Comparison of ENCODE assay signal across 11 cellular contexts in the genomic region with DNA sequence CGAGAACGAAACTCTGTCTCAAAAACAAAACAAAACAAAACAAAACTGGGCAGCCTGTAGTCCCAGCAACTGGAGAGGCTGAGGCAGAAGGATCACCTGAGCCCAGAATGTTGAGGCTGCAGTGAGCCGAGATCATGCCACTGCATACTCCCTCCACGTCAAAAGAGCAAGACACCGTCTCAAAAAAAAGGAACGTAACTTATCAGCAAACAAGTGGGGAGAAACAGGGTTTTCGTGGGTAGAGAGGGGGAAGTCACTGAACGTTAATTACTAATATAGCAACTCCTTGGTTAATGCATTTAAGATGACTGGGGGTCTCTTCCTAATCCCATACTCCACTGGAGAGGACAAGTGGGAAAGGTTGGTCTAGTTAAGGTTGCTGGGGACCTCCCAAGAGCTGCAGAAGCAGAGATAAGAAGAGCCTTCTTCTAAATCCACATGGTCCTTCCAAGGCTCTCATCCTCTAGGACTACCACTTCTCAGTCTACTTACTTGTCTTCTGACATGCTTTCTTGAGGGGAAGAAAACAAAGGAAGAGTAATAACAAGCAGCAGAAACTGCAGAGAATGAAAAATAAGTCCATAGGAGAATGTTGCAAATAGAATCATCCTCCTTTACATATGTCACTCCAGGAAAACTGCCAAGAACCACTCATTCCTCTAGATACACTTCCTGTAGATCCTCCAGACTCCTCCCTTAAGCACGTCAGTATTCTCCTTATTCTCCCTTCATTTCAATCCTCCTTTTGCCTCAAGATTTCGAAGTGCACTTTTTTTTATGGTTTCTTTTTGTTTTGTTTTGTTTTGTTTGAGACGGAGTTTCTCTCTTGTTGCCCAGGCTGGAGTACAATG. TPM values are rescaled to one million over a fixed set of nuclear protein-coding genes. Genes with fewer than 3 reads are reported as not detected.
DNase-seq lines count a peak whose midpoint lies in the region; ATAC-seq and TF ChIP-seq lines count a peak whose summit lies in the region.
"Had no signal": no experiment of that assay in that cellular context is flagged by ENCODE, and none has a peak within 500 bp of the region (broad histone marks: within the 10 kb centered on the region; RNA-seq: fewer than 3 reads in every experiment).

No MANE protein-coding gene starts in this region.

- H3K79me2 ChIP-seq in osteoblast (ENCODE audit: insufficient read depth, low read length): peaks cover 100% of the 10 kb centered on the region

- H3K4me1 ChIP-seq in osteoblast (ENCODE audit: insufficient read depth, low read length): peaks cover 32% of the 10 kb centered on the region
- peaks cover 0 to 11% of the 10 kb centered on the region in 2 donors for H3K4me1 ChIP-seq in ascending aorta

- H3K4me2 ChIP-seq in osteoblast (ENCODE audit: insufficient read depth, low read length): peak overlapping the region; percentile 43

- H3K9me3 ChIP-seq in osteoblast (ENCODE audit: low read depth, low read length) (no peaks in the 10 kb centered on the region), ascending aorta (no peaks in the 10 kb centered on the region)
- H3K9me3 ChIP-seq: SJCRH30 had no signal

- TF ChIP-seq POLR2A in NB4 (IDR thresholded peaks at IDR 0.05; ENCODE audit: extremely low read depth, insufficient read length): no peak

- in situ Hi-C loops in brain microvascular endothelial cell (cut with HindIII; ENCODE audit: low pct_ligation_motif_present, low sequenced_read_pairs): loop anchor here (25.0 kb wide), 2 partner anchors 165 to 265 kb away; no protein-coding TSS in a partner anchor

- ATAC-seq in HG03432 (IDR thresholded peaks at IDR 0.05; ENCODE audit: unreplicated experiment): no peak

- no peak for DNase-seq in GM06990 (ENCODE audit: extremely low read depth, insufficient read length)
- peak; percentile 50 for DNase-seq in NB4 (ENCODE audit: low read depth)
- peak; percentile 83 for DNase-seq in brain microvascular endothelial cell
- peak; percentile 86 for DNase-seq in osteoblast (ENCODE audit: insufficient read length, low spot score, missing footprints)
- no peak for DNase-seq in NCI-H748 (lab: John Stamatoyannopoulos, UW; ENCODE audit: unreplicated experiment)
- no peak for DNase-seq in ascending aorta (ENCODE audit: low spot score in 2 of 2)
- no peak for DNase-seq in NCI-H1417 treated with DMSO at 0.1 percent for 48 hours (lab: John Stamatoyannopoulos, UW)
- DNase-seq: activated gamma-delta T cell, posterior cingulate gyrus, SJCRH30 had no signal

- TF ChIP-seq CTCF in GM06990 (IDR thresholded peaks at IDR 0.05; ENCODE audit: insufficient read depth, low read length, poor library complexity, severe bottlenecking) (no peak), NB4 (IDR thresholded peaks at IDR 0.05; ENCODE audit: low read depth, low read length) (no peak), brain microvascular endothelial cell (IDR thresholded peaks at IDR 0.05; ENCODE audit: low read depth, low read length, missing control alignments) (no peak), osteoblast (IDR thresholded peaks at IDR 0.05; ENCODE audit: extremely low read depth, low read depth, low read length) (no peak), ascending aorta (IDR thresholded peaks at IDR 0.05) (no peak)

- intact Hi-C loops in ascending aorta (cut with DNase I): no loop called here

- H2AFZ ChIP-seq in osteoblast (ENCODE audit: low read length): no peak overlapping the region

- H3K27ac ChIP-seq in brain microvascular endothelial cell (peak overlapping the region; percentile 44), osteoblast (ENCODE audit: low read depth, low read length) (peak overlapping the region; percentile 43), ascending aorta (no peak overlapping the region)
- H3K27ac ChIP-seq: SJCRH30 had no signal

- H3K4me3 ChIP-seq in GM06990 (replicated peaks; ENCODE audit: low read depth, low read length) (peak overlapping the region; percentile 14; the same call in 1 of the 2 replicates), NB4 (ENCODE audit: low read depth, low read length) (no peak overlapping the region), brain microvascular endothelial cell (ENCODE audit: low read depth, low read length) (no peak overlapping the region), osteoblast (ENCODE audit: insufficient read depth, low read length) (no peak overlapping the region), ascending aorta (no peak overlapping the region)
- H3K4me3 ChIP-seq: SJCRH30 had no signal

- H4K20me1 ChIP-seq in osteoblast (ENCODE audit: insufficient read depth, low read length): peaks cover 73% of the 10 kb centered on the region

- H3K27me3 ChIP-seq in GM06990 (replicated peaks; ENCODE audit: control insufficient read depth, insufficient read depth, low read length): no peaks in the 10 kb centered on the region
- no peaks in the 10 kb centered on the region for H3K27me3 ChIP-seq in brain microvascular endothelial cell (replicated peaks)
- no peaks in the 10 kb centered on the region for H3K27me3 ChIP-seq in osteoblast (ENCODE audit: insufficient read depth, low read length)
- H3K27me3 ChIP-seq in ascending aorta: no peaks in the 10 kb centered on the region
- H3K27me3 ChIP-seq: SJCRH30 had no signal

- H3K36me3 ChIP-seq in GM06990 (ENCODE audit: control insufficient read depth, insufficient read depth, low read length) (no peaks in the 10 kb centered on the region), brain microvascular endothelial cell (replicated peaks) (no peaks in the 10 kb centered on the region), osteoblast (ENCODE audit: insufficient read depth, low read length) (peaks cover 3% of the 10 kb centered on the region), ascending aorta (no peaks in the 10 kb centered on the region)
- H3K36me3 ChIP-seq: SJCRH30 had no signal

RNA-seq across cellular contexts. Expression of a gene that starts 5.8 kb away (rescaled TPM):
- total RNA-seq in osteoblast: 52.5 and 55.7 TPM in 2 replicates
- total RNA-seq in ascending aorta: 20.1 TPM

RNA-seq across cellular contexts. Expression of a gene that starts 38.2 kb away (rescaled TPM):
- total RNA-seq in osteoblast (19.2 and 21.7 TPM in 2 replicates), ascending aorta (9.5 TPM)

Comparison
In these comparisons a context has a peak if more than half of its experiments do, and no peak if none do; other contexts are left out.
1. DNase-seq: peak in NB4 (single experiment), brain microvascular endothelial cell (single experiment) and osteoblast (single experiment); none in GM06990 (single experiment), NCI-H748 (single experiment), ascending aorta (0 of 2) and NCI-H1417 treated with DMSO at 0.1 percent for 48 hours (single experiment).
2. H3K27ac ChIP-seq: peak in brain microvascular endothelial cell (single experiment) and osteoblast (single experiment); none in ascending aorta (0 of 2).